In genomic region chr1:66182551-66183178, GRCh38 we compare ENCODE assay signal across 8 cellular contexts.
DNase-seq lines count a peak whose midpoint lies in the region; ATAC-seq, FAIRE-seq and TF ChIP-seq lines count a peak whose summit lies in the region.

No MANE protein-coding gene starts in this region.

- in situ Hi-C loops in K562 (cut with MboI): no loop called here

- H3K9me3 ChIP-seq in OCI-LY1 (ENCODE audit: low read length): no peaks in the 10 kb centered on the region
- H3K9me3 ChIP-seq in K562 (replicated peaks; ENCODE audit: control insufficient read depth, insufficient read depth, low read depth, low read length): no peaks in the 10 kb centered on the region
- H3K9me3 ChIP-seq in suprapubic skin: no peaks in the 10 kb centered on the region

- CTCF ChIA-PET in K562 (lab: Yijun Ruan, JAX; ENCODE audit: low intra/inter-chr PET ratio): no interaction called here

- no peaks in the 10 kb centered on the region for H3K27me3 ChIP-seq in OCI-LY1 (ENCODE audit: insufficient read depth, low read length)
- no peaks in the 10 kb centered on the region for H3K27me3 ChIP-seq in K562 (ENCODE audit: control insufficient read depth in 2 of 2, insufficient read depth in 2 of 2, low read length in 2 of 2)
- H3K27me3 ChIP-seq in rectal smooth muscle tissue (ENCODE audit: control insufficient read depth, insufficient read depth, low read length): no peaks in the 10 kb centered on the region
- no peaks in the 10 kb centered on the region for H3K27me3 ChIP-seq in suprapubic skin
- H3K27me3 ChIP-seq in H7 (ENCODE audit: control insufficient read depth, insufficient read depth, low read length): no peaks in the 10 kb centered on the region

- H3K4me3 ChIP-seq in OCI-LY1 (ENCODE audit: low read depth, low read length, poor library complexity, severe bottlenecking) (no peak overlapping the region), K562 (no peak overlapping the region), rectal smooth muscle tissue (ENCODE audit: low read length) (no peak overlapping the region), suprapubic skin (no peak overlapping the region), H7 (ENCODE audit: insufficient read depth, low read depth, low read length) (no peak overlapping the region)

- H4K20me1 ChIP-seq in OCI-LY1 (ENCODE audit: insufficient read depth, low read length) (no peaks in the 10 kb centered on the region), K562 (replicated peaks; ENCODE audit: control insufficient read depth, insufficient read depth, low read length) (no peaks in the 10 kb centered on the region)

- no peak for TF ChIP-seq RAD21 in K562 (CRISPR knock-in tag; conservative IDR thresholded peaks at IDR 0.05 in 1 of 2, IDR thresholded peaks at IDR 0.05 in 1 of 2)

- H3K9me1 ChIP-seq in K562 (ENCODE audit: control insufficient read depth, insufficient read depth, low read length): no peaks in the 10 kb centered on the region

- ATAC-seq in K562: no peak

- H3K36me3 ChIP-seq in OCI-LY1 (ENCODE audit: insufficient read depth, low read length): no peaks in the 10 kb centered on the region
- no peaks in the 10 kb centered on the region for H3K36me3 ChIP-seq in K562 (ENCODE audit: control insufficient read depth, insufficient read depth, low read length)
- no peaks in the 10 kb centered on the region for H3K36me3 ChIP-seq in rectal smooth muscle tissue (ENCODE audit: control insufficient read depth, insufficient read depth, low read length)
- H3K36me3 ChIP-seq in suprapubic skin: no peaks in the 10 kb centered on the region
- no peaks in the 10 kb centered on the region for H3K36me3 ChIP-seq in H7 (replicated peaks; ENCODE audit: control insufficient read depth, insufficient read depth, low read length)

- H3K4me1 ChIP-seq in OCI-LY1 (ENCODE audit: insufficient read depth, low read length, severe bottlenecking) (peaks cover 54% of the 10 kb centered on the region), K562 (replicated peaks in 1 of 2; ENCODE audit: control insufficient read depth in 2 of 2, insufficient read depth in 2 of 2, low read length in 2 of 2) (no peaks in the 10 kb centered on the region), rectal smooth muscle tissue (ENCODE audit: control insufficient read depth, insufficient read depth, low read length) (peaks cover 4% of the 10 kb centered on the region), suprapubic skin (peaks cover 3% of the 10 kb centered on the region)

- H3K9ac ChIP-seq in OCI-LY1 (ENCODE audit: low read length): no peak overlapping the region; the same call in 1 of the 2 replicates
- H3K9ac ChIP-seq in K562 (ENCODE audit: insufficient read depth in 1 of 2, low read depth in 2 of 2, low read length in 2 of 2): no peak overlapping the region
- no peak overlapping the region for H3K9ac ChIP-seq in rectal smooth muscle tissue (ENCODE audit: low read length)

- H3K79me2 ChIP-seq in OCI-LY1 (ENCODE audit: insufficient read depth, low read length): no peaks in the 10 kb centered on the region
- no peaks in the 10 kb centered on the region for H3K79me2 ChIP-seq in K562 (ENCODE audit: control insufficient read depth, insufficient read depth, low read length)

- H3K9me2 ChIP-seq in OCI-LY1 (ENCODE audit: low read depth, low read length): no peaks in the 10 kb centered on the region

- no peaks in the 10 kb centered on the region for H3F3A ChIP-seq in OCI-LY1 (ENCODE audit: insufficient read depth, low read length)

- POLR2A ChIA-PET in K562 (lab: Yijun Ruan, JAX): interaction anchor here (1.1 kb wide), 1 partner anchor 12 kb away, joined by 4 read pairs; no protein-coding TSS in a partner anchor

- peak; percentile 83 for DNase-seq in Daoy (ENCODE audit: low read depth)
- DNase-seq in K562 (ENCODE audit: extremely low read depth in 1 of 4, low spot score in 3 of 4): no peak
- DNase-seq in NCI-H510A (lab: John Stamatoyannopoulos, UW): no peak
- no peak for DNase-seq in suprapubic skin (ENCODE audit: low spot score in 2 of 2)
- no peak for DNase-seq in H7
- no peak for DNase-seq in ecto neural progenitor cell (ENCODE audit: low spot score)

- WGBS in K562 (ENCODE audit: insufficient coverage, low coverage, missing lambda C conversion rate): 0% methylated on average over 3 of the region's 3 CpGs
- 54% methylated on average over 3 of the region's 3 CpGs for whole genome bisulfite sequencing in suprapubic skin

- FAIRE-seq in K562 (lab: Jason Lieb, UNC): no peak

- no peak overlapping the region for H2AFZ ChIP-seq in OCI-LY1 (ENCODE audit: low read length)
- H2AFZ ChIP-seq in K562 (ENCODE audit: low read depth, low read length): no peak overlapping the region

- intact Hi-C loops in K562 (cut with micrococcal nuclease): no loop called here

- TF ChIP-seq EP300 in K562 (IDR thresholded peaks at IDR 0.05; ENCODE audit: low read length): no peak
- TF ChIP-seq EP300 in suprapubic skin (IDR thresholded peaks at IDR 0.05): no peak

- H3K27ac ChIP-seq in OCI-LY1 (ENCODE audit: low read depth, low read length, poor library complexity, severe bottlenecking) (peak overlapping the region; percentile 13), K562 (ENCODE audit: extremely low read depth, low read depth, low read length) (no peak overlapping the region), rectal smooth muscle tissue (ENCODE audit: low read depth, low read length) (peak overlapping the region; percentile 45), suprapubic skin (no peak overlapping the region)

- H3K4me2 ChIP-seq in OCI-LY1 (ENCODE audit: low read length) (no peak overlapping the region; the same call in 1 of the 2 replicates), K562 (ENCODE audit: insufficient read depth, low read length) (no peak overlapping the region)

- no TSS peak for BruUV-seq in K562 (replicated peaks; lab: Mats Ljungman, UMichigan)

- TF ChIP-seq CTCF in OCI-LY1 (IDR thresholded peaks at IDR 0.05; ENCODE audit: low read length) (no peak), K562 (IDR thresholded peaks at IDR 0.05 in 2 of 3, conservative IDR thresholded peaks at IDR 0.05 in 1 of 3; ENCODE audit: insufficient read depth in 2 of 3, low read depth in 1 of 3, low read length in 3 of 3) (no peak), suprapubic skin (IDR thresholded peaks at IDR 0.05) (no peak)

- no peak for TF ChIP-seq POLR2A in K562 (conservative IDR thresholded peaks at IDR 0.05)
- TF ChIP-seq POLR2A in suprapubic skin (IDR thresholded peaks at IDR 0.05): no peak

TF ChIP-seq in K562, 482 proteins besides CTCF, POLR2A, EP300 and RAD21:
- TF ChIP-seq CEBPG (CRISPR knock-in tag; IDR thresholded peaks at IDR 0.05) (no peak), CEBPG (tag; conservative IDR thresholded peaks at IDR 0.05 in 1 of 2, IDR thresholded peaks at IDR 0.05 in 1 of 2) (0 out of 4 replicates have a peak, but pooled peaks of 1 of the 2 experiments have one; percentile 9), HNRNPUL1 (IDR thresholded peaks at IDR 0.05; ENCODE audit: low read length) (no peak), ETS1 (conservative IDR thresholded peaks at IDR 0.05; ENCODE audit: control insufficient read depth, low read depth, low read length) (no peak), ZBTB11 (CRISPR knock-in tag; IDR thresholded peaks at IDR 0.05) (no peak), CEBPB (tag; IDR thresholded peaks at IDR 0.05) (peak; percentile 19; the same call in 1 of the 2 replicates), TEAD1 (CRISPR knock-in tag; IDR thresholded peaks at IDR 0.05) (no peak)

Comparison
In these comparisons a context has a peak if more than half of its experiments do, and no peak if none do; other contexts are left out.
1. H3K27ac ChIP-seq: peak in OCI-LY1 (single experiment) and rectal smooth muscle tissue (single experiment); none in K562 (single experiment) and suprapubic skin (single experiment).